8 cellular contexts compared by ENCODE assay signal in the genomic region with DNA sequence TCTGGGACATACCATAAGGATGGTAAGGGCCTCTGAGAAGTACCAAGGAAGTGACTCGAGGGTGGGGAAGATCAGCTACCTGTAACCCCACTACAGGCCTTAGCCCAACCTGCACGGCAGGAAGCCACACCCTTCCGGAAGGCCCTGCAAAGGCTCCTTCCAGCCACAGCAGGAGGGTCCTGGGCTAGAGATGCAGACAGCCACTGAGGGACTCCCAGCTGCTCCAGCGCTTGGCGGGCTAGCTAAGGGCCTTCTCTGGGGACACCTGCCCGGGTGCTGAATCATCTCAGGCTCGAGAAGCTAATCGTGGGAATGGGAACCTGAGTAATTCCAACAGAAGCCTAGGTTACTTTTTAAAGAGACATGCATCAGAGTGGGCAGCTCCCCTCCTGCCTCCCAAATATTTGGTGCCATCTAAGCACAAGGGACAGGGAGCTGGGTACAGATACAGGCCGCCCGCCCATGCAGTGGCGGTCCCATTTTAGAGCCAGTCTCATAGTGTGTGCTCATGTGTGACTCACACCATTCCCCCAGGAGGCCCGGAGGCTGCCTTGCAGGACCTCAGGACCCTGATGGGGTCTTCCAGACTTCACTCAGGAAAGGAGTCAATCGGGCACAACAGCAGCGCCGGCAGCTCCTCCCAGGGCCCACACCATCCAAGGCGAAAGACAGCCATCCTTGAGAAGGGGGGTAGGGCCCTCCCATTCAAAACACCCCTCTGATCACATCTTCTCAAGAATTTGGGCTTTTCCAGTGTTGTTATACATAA. TPM values are rescaled to one million over a fixed set of nuclear protein-coding genes. Genes with fewer than 3 reads are reported as not detected.
DNase-seq lines count a peak whose midpoint lies in the region; ATAC-seq lines count a peak whose summit lies in the region.

No MANE protein-coding gene starts in this region.

- ATAC-seq in T-cell (replicated peaks in 1 of 4) (peak; percentile 46 to 73 (median 65)), HG03342 (IDR thresholded peaks at IDR 0.05; ENCODE audit: unreplicated experiment) (no peak), HG02588 (IDR thresholded peaks at IDR 0.05; ENCODE audit: unreplicated experiment) (no peak)
- peak; percentile 18 for ATAC-seq in effector memory CD8-positive, alpha-beta T cell (replicated peaks)

- H3K4me2 ChIP-seq in skeletal muscle satellite cell (ENCODE audit: low read length), result peak overlapping the region; percentile 38

- POLR2A ChIA-PET in T-cell (lab: Charles Lee), result interaction anchor here (1.1 to 7.1 kb wide), 2 partner anchors 15 to 17 kb away, joined by 5 to 64 read pairs; no protein-coding TSS in a partner anchor

- peak overlapping the region; percentile 99 to 100 for H3K27ac Mint-ChIP-seq in T-cell
- peak overlapping the region; percentile 97 to 98 for H3K27ac Mint-ChIP-seq in effector memory CD8-positive, alpha-beta T cell

- no peak overlapping the region for H3K4me3 ChIP-seq in skeletal muscle satellite cell (ENCODE audit: low read length)

- peak; percentile 51 for DNase-seq in ELF-1 (ENCODE audit: low read depth, low spot score)
- peak in 24 of 34 experiments; percentile 38 to 69 (median 50) for DNase-seq in T-cell
- DNase-seq in effector memory CD8-positive, alpha-beta T cell, result no peak
- DNase-seq in NCI-H2171 (lab: John Stamatoyannopoulos, UW), result no peak
- DNase-seq in Ammon's horn (ENCODE audit: low spot score), result no peak

- H3K4me3 Mint-ChIP-seq in T-cell, result peak overlapping the region; percentile 69 to 98 (median 79)
- H3K4me3 Mint-ChIP-seq in effector memory CD8-positive, alpha-beta T cell, result peak overlapping the region; percentile 90 to 96

- H3K4me1 Mint-ChIP-seq in T-cell, result peaks cover 91 to 93% (median 92%) of the 10 kb centered on the region in 3 donors
- H3K4me1 Mint-ChIP-seq in effector memory CD8-positive, alpha-beta T cell (ENCODE audit: low read depth in 2 of 2), result peaks cover 73 to 75% of the 10 kb centered on the region in 2 donors

- no peaks in the 10 kb centered on the region for H3K27me3 Mint-ChIP-seq in T-cell
- no peaks in the 10 kb centered on the region for H3K27me3 Mint-ChIP-seq in effector memory CD8-positive, alpha-beta T cell

- H3K9me3 ChIP-seq in skeletal muscle satellite cell (replicated peaks; ENCODE audit: low read length), result no peaks in the 10 kb centered on the region

- no peak overlapping the region for H3K9ac ChIP-seq in skeletal muscle satellite cell (ENCODE audit: low read depth, low read length)

- peaks cover 54% of the 10 kb centered on the region for H3K4me1 ChIP-seq in skeletal muscle satellite cell (ENCODE audit: control insufficient read depth, insufficient read depth, low read length)

- H3K36me3 Mint-ChIP-seq in T-cell, result peaks cover 37% of the 10 kb centered on the region
- H3K36me3 Mint-ChIP-seq in effector memory CD8-positive, alpha-beta T cell (ENCODE audit: insufficient read depth), result peaks cover 81% of the 10 kb centered on the region

- no peaks in the 10 kb centered on the region for H3K27me3 ChIP-seq in skeletal muscle satellite cell (ENCODE audit: control insufficient read depth, insufficient read depth, low read length)

- CTCF ChIA-PET in T-cell (lab: Charles Lee), result interaction anchor here (0.6 to 1.7 kb wide), 3 partner anchors 15 to 22 kb away, joined by 3 to 6 read pairs (median 3); no protein-coding TSS in a partner anchor

- H3K9me3 Mint-ChIP-seq in T-cell, result no peaks in the 10 kb centered on the region
- no peaks in the 10 kb centered on the region for H3K9me3 Mint-ChIP-seq in effector memory CD8-positive, alpha-beta T cell

- H3K36me3 ChIP-seq in skeletal muscle satellite cell (ENCODE audit: insufficient read depth, low read length), result peaks cover 70% of the 10 kb centered on the region

RNA-seq across cellular contexts. Expression of a gene that starts 8.0 kb away (rescaled TPM):
- 1,000 to 10,000 TPM in 2 of 5 donors, 100 to 1,000 TPM in 3; 816 to 1,109 (median 896) TPM for total RNA-seq in T-cell
- total RNA-seq in skeletal muscle satellite cell (2012; rRNA removed), result 248 and 329 TPM in 2 replicates

Comparison
In these comparisons a context has a peak if more than half of its experiments do, and no peak if none do; other contexts are left out.
1. DNase-seq: peak in ELF-1 (single experiment) and T-cell (24 of 34); none in effector memory CD8-positive, alpha-beta T cell (0 of 3), NCI-H2171 (single experiment) and Ammon's horn (single experiment).
2. ATAC-seq: peak in T-cell (4 of 4) and effector memory CD8-positive, alpha-beta T cell (single experiment); none in HG03342 (single experiment) and HG02588 (single experiment).